24 cellular contexts compared by ENCODE assay signal in the genomic region with DNA sequence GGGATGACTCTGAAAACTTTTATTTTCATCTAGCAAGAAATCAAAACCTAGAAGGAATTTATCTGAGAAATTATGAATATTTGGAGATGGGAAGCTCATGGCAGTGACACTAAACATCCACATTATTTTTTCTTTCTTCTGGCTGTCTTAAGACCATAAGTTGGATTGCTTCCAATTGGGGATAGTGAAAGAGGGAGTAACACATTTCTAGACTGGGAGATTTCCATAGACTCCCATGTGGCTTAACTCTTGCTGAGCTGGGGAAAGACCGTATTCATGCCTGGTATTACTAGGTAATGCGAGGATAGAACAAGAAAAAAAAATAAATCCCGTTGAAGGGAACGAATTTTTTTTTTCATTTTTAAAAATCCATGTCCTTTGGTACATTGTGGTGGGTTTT.
DNase-seq lines count a peak whose midpoint lies in the region; ATAC-seq and TF ChIP-seq lines count a peak whose summit lies in the region.
"Had no signal": no experiment of that assay in that cellular context is flagged by ENCODE, and none has a peak within 500 bp of the region (broad histone marks: within the 10 kb centered on the region; RNA-seq: fewer than 3 reads in every experiment).

No MANE protein-coding gene starts in this region.

- no peak overlapping the region for H3K18ac ChIP-seq in mesenchymal stem cell (ENCODE audit: low read depth in 1 of 2, low read length in 2 of 2)

- no peak overlapping the region for H3K27ac ChIP-seq in mesenchymal stem cell (ENCODE audit: low read length, poor library complexity, severe bottlenecking)
- H3K27ac ChIP-seq: esophagus squamous epithelium, SK-N-MC, WERI-Rb-1 had no signal

- no peak overlapping the region for H3K4ac ChIP-seq in mesenchymal stem cell (ENCODE audit: low read depth in 1 of 2, low read length in 2 of 2)

- no peak for DNase-seq in natural killer cell
- DNase-seq in natural killer cell treated with Interleukin-12 subunit alpha and Interleukin-12 subunit beta and Interleukin-15 and Interleukin-18, amount 100 ng/mL, for 72 hours (ENCODE audit: low spot score): no peak
- DNase-seq in chondrocyte (ENCODE audit: low spot score): no peak
- peak; percentile 37 for DNase-seq in mesenchymal stem cell
- DNase-seq in NOMO-1 (lab: John Stamatoyannopoulos, UW; ENCODE audit: unreplicated experiment in 2 of 2): no peak
- DNase-seq in immature natural killer cell: no peak
- DNase-seq in GM19240 (ENCODE audit: insufficient read length, low spot score): no peak
- DNase-seq in effector CD8-positive, alpha-beta T cell (lab: John Stamatoyannopoulos, UW): no peak
- DNase-seq: ACHN; activated CD4-positive, alpha-beta T cell treated with anti-CD3 and anti-CD28 coated beads, Interleukin-2, amount 50 U/mL, for 4 hours; activated CD8-positive, alpha-beta memory T cell treated with anti-CD3 and anti-CD28 coated beads, Interleukin-2, amount 50 U/mL, for 48 hours; activated effector memory CD4-positive, alpha-beta T cell treated with Interleukin-2 at 50 U/mL for 16 hours; activated naive CD8-positive, alpha-beta T cell treated with anti-CD3 and anti-CD28 coated beads, Interleukin-2, amount 50 U/mL, for 24 hours; C1 segment of cervical spinal cord; esophagus squamous epithelium; GOT3; NCI-H187; NCI-H345; nucleus accumbens; PC-3; WERI-Rb-1 had no signal

- no peak overlapping the region for H4K8ac ChIP-seq in mesenchymal stem cell (ENCODE audit: low read length)

- no peak overlapping the region for H3K14ac ChIP-seq in mesenchymal stem cell (ENCODE audit: low read length in 2 of 2)

- no peak overlapping the region for H3K23ac ChIP-seq in mesenchymal stem cell (ENCODE audit: low read length in 2 of 2)

- H3K4me2 ChIP-seq in mesenchymal stem cell (ENCODE audit: low read length, poor library complexity, severe bottlenecking): no peak overlapping the region

- H3K27ac Mint-ChIP-seq in natural killer cell (peak overlapping the region; percentile 59 to 77), chondrocyte (ENCODE audit: unreplicated experiment) (peak overlapping the region; percentile 50), immature natural killer cell (peak overlapping the region in 3 of 6 donors; percentile 56 to 65 (median 62))
- peak overlapping the region in 1 of 2 donors; percentile 83 for H3K27ac Mint-ChIP-seq in natural killer cell treated with Interleukin-12 subunit alpha and Interleukin-12 subunit beta and Interleukin-15 and Interleukin-18, amount 100 ng/mL, for 72 hours
- H3K27ac Mint-ChIP-seq: activated naive CD8-positive, alpha-beta T cell treated with anti-CD3 and anti-CD28 coated beads, Interleukin-2, amount 50 U/mL, for 24 hours; T-helper 2 cell treated with Interferon-gamma antibody and Interleukin-4, amounts not matched to agents 5 μg/mL and 100 μg/mL, for 36 hours had no signal

- no peak for TF ChIP-seq CTCF in natural killer cell (IDR thresholded peaks at IDR 0.05)
- TF ChIP-seq CTCF in chondrocyte (IDR thresholded peaks at IDR 0.05): no peak

- H3K27me3 ChIP-seq in mesenchymal stem cell (ENCODE audit: control insufficient read depth in 1 of 2, insufficient read depth in 1 of 2, low read length in 2 of 2): no peaks in the 10 kb centered on the region
- H3K27me3 ChIP-seq: esophagus squamous epithelium had no signal

- H3K9me3 Mint-ChIP-seq in natural killer cell (no peaks in the 10 kb centered on the region), chondrocyte (ENCODE audit: low read depth) (no peaks in the 10 kb centered on the region), immature natural killer cell (no peaks in the 10 kb centered on the region)
- no peaks in the 10 kb centered on the region for H3K9me3 Mint-ChIP-seq in natural killer cell treated with Interleukin-12 subunit alpha and Interleukin-12 subunit beta and Interleukin-15 and Interleukin-18, amount 100 ng/mL, for 72 hours
- H3K9me3 Mint-ChIP-seq: activated naive CD8-positive, alpha-beta T cell treated with anti-CD3 and anti-CD28 coated beads, Interleukin-2, amount 50 U/mL, for 24 hours; T-helper 2 cell treated with Interferon-gamma antibody and Interleukin-4, amounts not matched to agents 5 μg/mL and 100 μg/mL, for 36 hours had no signal

- peaks cover 2% of the 10 kb centered on the region for H3K4me1 ChIP-seq in mesenchymal stem cell (ENCODE audit: control insufficient read depth, insufficient read depth, low read depth, low read length)

- no peaks in the 10 kb centered on the region for H3K27me3 Mint-ChIP-seq in natural killer cell (ENCODE audit: low read depth in 2 of 2)
- H3K27me3 Mint-ChIP-seq in natural killer cell treated with Interleukin-12 subunit alpha and Interleukin-12 subunit beta and Interleukin-15 and Interleukin-18, amount 100 ng/mL, for 72 hours: no peaks in the 10 kb centered on the region
- no peaks in the 10 kb centered on the region for H3K27me3 Mint-ChIP-seq in chondrocyte (ENCODE audit: low read depth)
- H3K27me3 Mint-ChIP-seq in immature natural killer cell (ENCODE audit: low read depth in 3 of 3): no peaks in the 10 kb centered on the region
- H3K27me3 Mint-ChIP-seq: activated naive CD8-positive, alpha-beta T cell treated with anti-CD3 and anti-CD28 coated beads, Interleukin-2, amount 50 U/mL, for 24 hours had no signal

- H2BK12ac ChIP-seq in mesenchymal stem cell (ENCODE audit: low read length in 2 of 2): no peak overlapping the region

- H3K4me3 Mint-ChIP-seq in natural killer cell (no peak overlapping the region), chondrocyte (ENCODE audit: unreplicated experiment) (no peak overlapping the region), immature natural killer cell (no peak overlapping the region)
- no peak overlapping the region for H3K4me3 Mint-ChIP-seq in natural killer cell treated with Interleukin-12 subunit alpha and Interleukin-12 subunit beta and Interleukin-15 and Interleukin-18, amount 100 ng/mL, for 72 hours
- H3K4me3 Mint-ChIP-seq: activated naive CD8-positive, alpha-beta T cell treated with anti-CD3 and anti-CD28 coated beads, Interleukin-2, amount 50 U/mL, for 24 hours; T-helper 2 cell treated with Interferon-gamma antibody and Interleukin-4, amounts not matched to agents 5 μg/mL and 100 μg/mL, for 36 hours had no signal

- H2BK15ac ChIP-seq in mesenchymal stem cell (ENCODE audit: low read depth, poor library complexity, severe bottlenecking): no peak overlapping the region

- H2AFZ ChIP-seq in mesenchymal stem cell (ENCODE audit: low read depth, low read length): no peak overlapping the region

- intact Hi-C loops in natural killer cell (cut with micrococcal nuclease): loop anchor here (5.0 kb wide), 1 partner anchor 118 kb away; a partner anchor contains a TSS

- H3K36me3 ChIP-seq in mesenchymal stem cell (ENCODE audit: control insufficient read depth in 1 of 2, insufficient read depth in 2 of 2, low read depth in 1 of 2, low read length in 2 of 2): peaks cover 2 to 5% of the 10 kb centered on the region in 2 experiments
- H3K36me3 ChIP-seq: WERI-Rb-1 had no signal

- ATAC-seq in natural killer cell: no peak
- ATAC-seq in natural killer cell treated with Interleukin-12 subunit alpha and Interleukin-12 subunit beta and Interleukin-15 and Interleukin-18, amount 100 ng/mL, for 72 hours: no peak
- ATAC-seq: activated naive CD8-positive, alpha-beta T cell treated with anti-CD3 and anti-CD28 coated beads, Interleukin-2, amount 50 U/mL, for 24 hours; PC-3; sciatic nerve had no signal

- no peaks in the 10 kb centered on the region for H3K9me3 ChIP-seq in mesenchymal stem cell (ENCODE audit: control insufficient read depth, low read length)
- H3K9me3 ChIP-seq: esophagus squamous epithelium had no signal

- WGBS in mesenchymal stem cell: 87% methylated on average over 4 of the region's 4 CpGs

- peak overlapping the region in 1 of 2 experiments; percentile 7 for H3K4me3 ChIP-seq in mesenchymal stem cell (ENCODE audit: insufficient read depth in 1 of 2, low read depth in 1 of 2, low read length in 2 of 2)
- H3K4me3 ChIP-seq: esophagus squamous epithelium, SK-N-MC had no signal

- H4K91ac ChIP-seq in mesenchymal stem cell (ENCODE audit: low read length): no peak overlapping the region

- no peak overlapping the region for H2BK5ac ChIP-seq in mesenchymal stem cell (ENCODE audit: low read depth, low read length, poor library complexity, severe bottlenecking)

- H2BK120ac ChIP-seq in mesenchymal stem cell (ENCODE audit: low read depth, low read length): no peak overlapping the region

- peak overlapping the region; percentile 34 for H3K9ac ChIP-seq in mesenchymal stem cell (ENCODE audit: low read length)

- H3K4me1 Mint-ChIP-seq in natural killer cell (peaks cover 84 to 90% of the 10 kb centered on the region in 2 donors), chondrocyte (ENCODE audit: low read depth) (peaks cover 48% of the 10 kb centered on the region), immature natural killer cell (peaks cover 83 to 100% of the 10 kb centered on the region in 2 donors)
- peaks cover 48 to 54% of the 10 kb centered on the region in 2 donors for H3K4me1 Mint-ChIP-seq in natural killer cell treated with Interleukin-12 subunit alpha and Interleukin-12 subunit beta and Interleukin-15 and Interleukin-18, amount 100 ng/mL, for 72 hours (ENCODE audit: low read depth in 2 of 2)

- H2AK5ac ChIP-seq in mesenchymal stem cell (ENCODE audit: low read length, severe bottlenecking): no peak overlapping the region

- H3K36me3 Mint-ChIP-seq in natural killer cell (no peaks in the 10 kb centered on the region), chondrocyte (ENCODE audit: low read depth) (peaks cover 2% of the 10 kb centered on the region), immature natural killer cell (peaks cover 3 to 19% (median 9%) of the 10 kb centered on the region in 3 donors)
- H3K36me3 Mint-ChIP-seq in natural killer cell treated with Interleukin-12 subunit alpha and Interleukin-12 subunit beta and Interleukin-15 and Interleukin-18, amount 100 ng/mL, for 72 hours: peaks cover 5% of the 10 kb centered on the region

- H3K79me1 ChIP-seq in mesenchymal stem cell (replicated peaks; ENCODE audit: low read length, poor library complexity, severe bottlenecking): peaks cover 16% of the 10 kb centered on the region
